In the genomic region with DNA sequence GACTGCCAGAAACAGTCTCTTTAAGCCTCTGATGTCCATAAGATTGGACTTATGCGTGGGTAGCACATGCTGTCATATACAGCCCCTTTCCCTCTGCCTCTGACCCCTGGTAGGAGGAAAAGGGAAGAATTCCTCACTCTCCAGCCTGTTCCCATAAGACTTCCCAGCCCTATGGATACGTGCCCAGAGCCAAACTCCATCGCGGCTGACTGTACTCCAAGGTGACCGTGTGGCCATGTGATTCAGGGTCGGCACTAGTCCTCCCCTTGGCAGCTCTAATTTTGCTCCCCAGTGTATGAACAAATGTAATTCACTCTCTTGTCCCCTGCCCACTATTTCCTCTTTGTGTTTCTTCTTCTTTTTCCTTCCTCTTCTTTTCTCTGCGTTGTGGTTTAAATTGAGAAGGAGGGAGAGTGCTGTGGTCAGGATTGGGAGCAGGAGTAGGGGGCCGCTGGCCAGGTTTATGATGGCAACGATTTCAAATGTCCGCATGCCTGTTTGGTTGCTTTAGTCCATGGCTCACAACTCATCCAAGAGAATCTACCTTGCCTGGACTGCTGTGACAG, we compare ENCODE assay signal across 18 cellular contexts. TPM values are rescaled to one million over a fixed set of nuclear protein-coding genes. Genes with fewer than 3 reads are reported as not detected.
"Had no signal": no experiment of that assay in that cellular context is flagged by ENCODE, and none has a peak within 500 bp of the region (broad histone marks: within the 10 kb centered on the region; RNA-seq: fewer than 3 reads in every experiment).

No MANE protein-coding gene starts in this region.

- H3K27ac ChIP-seq: ascending aorta, breast epithelium, thoracic aorta had no signal

- H3K4me1 ChIP-seq: ascending aorta, breast epithelium had no signal

- H3K36me3 ChIP-seq: ascending aorta, breast epithelium, thoracic aorta had no signal

- DNase-seq: activated CD4-positive, alpha-beta T cell treated with anti-CD3 and anti-CD28 coated beads, Interleukin-2, amount 50 U/mL, for 1 hour; activated naive CD4-positive, alpha-beta T cell; activated T-cell treated with anti-CD3 and anti-CD28 coated beads for 4 hours; endodermal cell; islet precursor cell; mammary epithelial cell; stimulated activated CD4-positive, alpha-beta T cell treated with anti-CD3 and anti-CD28 coated beads, Interleukin-1b, Interleukin-23, amount 100 ng/mL, for 48 hours; T-helper 9 cell had no signal

- H3K9me3 ChIP-seq: ascending aorta, breast epithelium, thoracic aorta had no signal

- H3K4me3 ChIP-seq: ascending aorta, breast epithelium, thoracic aorta had no signal

- H3K27me3 ChIP-seq: ascending aorta, breast epithelium had no signal

RNA-seq across cellular contexts. Expression of a gene that starts 43.8 kb away (rescaled TPM):
- total RNA-seq: activated CD8-positive, alpha-beta memory T cell treated with anti-CD3 and anti-CD28 coated beads for 36 hours; ascending aorta; breast epithelium; chondrocyte; dermis microvascular lymphatic vessel endothelial cell; endodermal cell; epithelial cell of proximal tubule; mammary epithelial cell; neural crest cell; osteoblast; pulmonary artery endothelial cell; thoracic aorta had no signal
